Comparison of ENCODE assay signal across 9 cellular contexts in genomic region chr9:113929634-113930092, GRCh38. TPM values are rescaled to one million over a fixed set of nuclear protein-coding genes. Genes with fewer than 3 reads are reported as not detected.
DNase-seq lines count a peak whose midpoint lies in the region; TF ChIP-seq lines count a peak whose summit lies in the region.
"Had no signal": no experiment of that assay in that cellular context is flagged by ENCODE, and none has a peak within 500 bp of the region (broad histone marks: within the 10 kb centered on the region; RNA-seq: fewer than 3 reads in every experiment).

No MANE protein-coding gene starts in this region.

- TF ChIP-seq CTCF in ascending aorta (IDR thresholded peaks at IDR 0.05): no peak
- no peak for TF ChIP-seq CTCF in fibroblast of villous mesenchyme (IDR thresholded peaks at IDR 0.05; ENCODE audit: insufficient read depth, low read depth, low read length)
- TF ChIP-seq CTCF in stomach (IDR thresholded peaks at IDR 0.05): no peak

- peak overlapping the region; percentile 70 to 77 for H3K27ac ChIP-seq in ascending aorta
- peak overlapping the region in 3 of 5 donors; percentile 47 to 65 (median 60) for H3K27ac ChIP-seq in stomach

- peaks cover 5 to 34% of the 10 kb centered on the region in 2 donors for H3K4me1 ChIP-seq in ascending aorta
- peaks cover 6 to 22% (median 11%) of the 10 kb centered on the region in 4 donors for H3K4me1 ChIP-seq in stomach

- H3K36me3 ChIP-seq in ascending aorta (no peaks in the 10 kb centered on the region), stomach (no peaks in the 10 kb centered on the region)

- H3K9me3 ChIP-seq in ascending aorta: peaks cover 6 to 25% of the 10 kb centered on the region in 2 donors
- H3K9me3 ChIP-seq in stomach: peaks cover 0 to 10% (median 4%) of the 10 kb centered on the region in 4 donors

- H3K27me3 ChIP-seq in ascending aorta (no peaks in the 10 kb centered on the region), stomach (no peaks in the 10 kb centered on the region)

- TF ChIP-seq POLR2A in stomach (IDR thresholded peaks at IDR 0.05): no peak

- intact Hi-C loops in ascending aorta (cut with DNase I) (loop anchor here (1.0 to 2.0 kb wide), 2 partner anchors 26 to 59 kb away; no protein-coding TSS in a partner anchor), stomach (cut with DNase I; ENCODE audit: low total_unique reads) (no loop called here)

- WGBS in stomach, 5 donors: 23 to 54% (median 33%) methylated on average over 3 of the region's 3 CpGs

- peak; percentile 70 for DNase-seq in HT1080 (ENCODE audit: low read depth)
- DNase-seq in ascending aorta (ENCODE audit: low spot score in 2 of 2): no peak
- peak; percentile 56 for DNase-seq in fibroblast of villous mesenchyme (ENCODE audit: low read depth)
- peak; percentile 23 for DNase-seq in stomach
- DNase-seq in SKM-1 (lab: John Stamatoyannopoulos, UW; ENCODE audit: unreplicated experiment): no peak
- DNase-seq in SHP77 treated with DMSO at 0.1 percent for 48 hours (lab: John Stamatoyannopoulos, UW): no peak
- no peak for DNase-seq in T-helper 9 cell
- DNase-seq: activated CD8-positive, alpha-beta memory T cell treated with anti-CD3 and anti-CD28 coated beads for 24 hours; NCI-H1694 treated with DMSO at 0.1 percent for 48 hours had no signal

- H3K4me3 ChIP-seq in ascending aorta: no peak overlapping the region
- no peak overlapping the region for H3K4me3 ChIP-seq in fibroblast of villous mesenchyme (ENCODE audit: low read depth, low read length)
- no peak overlapping the region for H3K4me3 ChIP-seq in stomach

- no peak for TF ChIP-seq EP300 in stomach (IDR thresholded peaks at IDR 0.05)

RNA-seq across cellular contexts. Expression of gene ZNF618, which starts 53.6 kb away (rescaled TPM):
- total RNA-seq in HT1080 (2014; rRNA removed; shearing (Covaris generic)): 2.2 and 4.3 TPM in 2 replicates
- 4.2 TPM in 2 replicates for polyA plus RNA-seq in HT1080 (2015; cell fraction: cytosol; rRNA removed)
- polyA plus RNA-seq in HT1080 (2015; cell fraction: nucleus; rRNA removed): 6.8 and 7.7 TPM in 2 replicates
- 16.1 TPM for total RNA-seq in ascending aorta
- 12.5 and 15.1 TPM in 2 replicates for total RNA-seq in fibroblast of villous mesenchyme
- 10 to 100 TPM in 3 of 5 donors, 1 to 10 TPM in 2; 2.3 to 19.8 (median 13.4) TPM for total RNA-seq in stomach
- 1 to 10 TPM; 1.2 to 3.0 (median 1.5) TPM for polyA plus RNA-seq in stomach

Comparison
In these comparisons a context has a peak if more than half of its experiments do, and no peak if none do; other contexts are left out.
1. DNase-seq: peak in HT1080 (single experiment), fibroblast of villous mesenchyme (single experiment) and stomach (single experiment); none in ascending aorta (0 of 2), SKM-1 (single experiment), SHP77 treated with DMSO at 0.1 percent for 48 hours (single experiment) and T-helper 9 cell (single experiment).